In the genomic region with DNA sequence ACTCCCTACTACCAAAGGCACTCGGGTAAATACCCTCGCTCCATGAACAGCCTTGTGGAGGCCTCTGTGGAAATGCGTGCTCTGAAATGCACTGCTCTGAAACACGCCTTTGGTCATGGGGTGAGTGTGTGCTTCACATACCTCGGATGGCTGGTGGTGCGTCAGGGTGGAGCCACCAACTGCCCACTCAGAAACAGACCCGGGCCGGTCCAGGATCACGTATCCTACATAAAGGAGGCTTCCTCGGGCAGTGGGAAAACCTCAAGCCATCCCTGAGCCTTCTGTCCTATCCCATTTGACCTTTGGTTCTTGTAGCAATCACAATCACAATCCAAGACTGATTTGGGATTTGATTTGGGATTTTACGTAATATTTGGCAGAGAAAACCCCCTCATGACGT, we compare ENCODE assay signal across 10 cellular contexts.
"Had no signal": no experiment of that assay in that cellular context is flagged by ENCODE, and none has a peak within 500 bp of the region (broad histone marks: within the 10 kb centered on the region; RNA-seq: fewer than 3 reads in every experiment).

No MANE protein-coding gene starts in this region.

- H3K9ac ChIP-seq: GM23248 had no signal

- H2AFZ ChIP-seq: GM23248 had no signal

- ATAC-seq: HCT116, HepG2 had no signal

- H3K9me3 ChIP-seq: HAP-1 had no signal

- H3K4me3 Mint-ChIP-seq: HFFc6, IgD-negative memory B cell had no signal

- H3K9me3 Mint-ChIP-seq: HFFc6 had no signal

- H3K27ac Mint-ChIP-seq: HFFc6, IgD-negative memory B cell had no signal

- H3K4me3 ChIP-seq: GM23248, HAP-1 had no signal

- H3K36me3 ChIP-seq: HAP-1 had no signal

- H3K4me1 ChIP-seq: HAP-1 had no signal

- DNase-seq: GM23248, GOT3, H7, HFFc6, KBM-7 had no signal

- H3K27ac ChIP-seq: GM23248, HL-60 had no signal
